ENCODE assay signal across 18 cellular contexts in genomic region chr7:75968561-75969001, GRCh38. TPM values are rescaled to one million over a fixed set of nuclear protein-coding genes. Genes with fewer than 3 reads are reported as not detected.
DNase-seq lines count a peak whose midpoint lies in the region; ATAC-seq, FAIRE-seq and TF ChIP-seq lines count a peak whose summit lies in the region.
"Had no signal": no experiment of that assay in that cellular context is flagged by ENCODE, and none has a peak within 500 bp of the region (broad histone marks: within the 10 kb centered on the region; RNA-seq: fewer than 3 reads in every experiment).

No MANE protein-coding gene starts in this region.

- H3K9me3 ChIP-seq in gastroesophageal sphincter (no peaks in the 10 kb centered on the region), muscle layer of duodenum (ENCODE audit: control insufficient read depth in 1 of 2, low read length in 2 of 2) (no peaks in the 10 kb centered on the region), subcutaneous abdominal adipose tissue (ENCODE audit: control insufficient read depth in 5 of 5, low read length in 5 of 5) (no peaks in the 10 kb centered on the region)
- H3K9me3 ChIP-seq: mucosa of descending colon had no signal

- H3K4me3 ChIP-seq in gastroesophageal sphincter: peak overlapping the region in 1 of 2 donors; percentile 10
- peak overlapping the region in 1 of 2 donors; percentile 7 for H3K4me3 ChIP-seq in muscle layer of duodenum (ENCODE audit: low read depth in 1 of 2, low read length in 2 of 2)
- H3K4me3 ChIP-seq in subcutaneous abdominal adipose tissue (ENCODE audit: low read depth in 1 of 5, low read length in 5 of 5): peak overlapping the region in 2 of 5 donors; percentile 25 to 27
- H3K4me3 ChIP-seq: mucosa of descending colon had no signal

- H3K27me3 ChIP-seq in gastroesophageal sphincter (no peaks in the 10 kb centered on the region), muscle layer of duodenum (ENCODE audit: low read depth, low read length) (no peaks in the 10 kb centered on the region), subcutaneous abdominal adipose tissue (ENCODE audit: control insufficient read depth in 5 of 5, insufficient read depth in 4 of 5, low read length in 5 of 5) (no peaks in the 10 kb centered on the region)

- WGBS in gastroesophageal sphincter (ENCODE audit: low coverage in 1 of 2), 2 donors: 60 to 80% methylated on average over 1 to 2 of the region's 12 CpGs

- H3K36me3 ChIP-seq in gastroesophageal sphincter: peaks cover 0 to 23% of the 10 kb centered on the region in 2 donors
- peaks cover 3 to 4% of the 10 kb centered on the region in 2 donors for H3K36me3 ChIP-seq in muscle layer of duodenum (ENCODE audit: control insufficient read depth in 1 of 2, insufficient read depth in 2 of 2, low read length in 2 of 2)
- peaks cover 0 to 25% (median 5%) of the 10 kb centered on the region in 5 donors for H3K36me3 ChIP-seq in subcutaneous abdominal adipose tissue (ENCODE audit: control insufficient read depth in 5 of 5, insufficient read depth in 5 of 5, low read length in 5 of 5)

- ATAC-seq in gastroesophageal sphincter: no peak
- ATAC-seq in HG03520 (IDR thresholded peaks at IDR 0.05; ENCODE audit: unreplicated experiment): no peak
- ATAC-seq: Panc1 had no signal

- no peak for TF ChIP-seq POLR2A in gastroesophageal sphincter (IDR thresholded peaks at IDR 0.05)

- H3K4me1 ChIP-seq in gastroesophageal sphincter (peaks cover 0 to 77% (median 43%) of the 10 kb centered on the region in 3 donors), muscle layer of duodenum (ENCODE audit: control insufficient read depth in 1 of 2, insufficient read depth in 2 of 2, low read length in 2 of 2) (peaks cover 27 to 57% of the 10 kb centered on the region in 2 donors), subcutaneous abdominal adipose tissue (ENCODE audit: control insufficient read depth in 5 of 5, insufficient read depth in 5 of 5, low read length in 5 of 5) (peaks cover 31 to 68% (median 65%) of the 10 kb centered on the region in 5 donors)

- CTCF ChIA-PET in RWPE1 (lab: Yijun Ruan, JAX): interaction anchor here (0.6 kb wide), 1 partner anchor 29 kb away, joined by 4 read pairs; no protein-coding TSS in a partner anchor

- TF ChIP-seq CTCF in RWPE1 (conservative IDR thresholded peaks at IDR 0.05; ENCODE audit: low read depth): no peak
- TF ChIP-seq CTCF in gastroesophageal sphincter (IDR thresholded peaks at IDR 0.05): no peak

- H3K27ac ChIP-seq in RWPE1 (peak overlapping the region; percentile 1; the same call in 1 of the 2 replicates), gastroesophageal sphincter (peak overlapping the region in 3 of 4 donors; percentile 84 to 88 (median 87)), muscle layer of duodenum (ENCODE audit: low read length) (peak overlapping the region; percentile 56), subcutaneous abdominal adipose tissue (ENCODE audit: low read depth, low read length) (peak overlapping the region; percentile 70)
- H3K27ac ChIP-seq: WERI-Rb-1 had no signal

- no peaks in the 10 kb centered on the region for H3K4me1 Mint-ChIP-seq in activated T-helper 2 cell treated with anti-CD3 and anti-CD28 coated beads, Interferon-gamma antibody, Interleukin-2, Interleukin-4, amounts not matched to agents 10 μg/mL and 5 μg/mL and 100 μg/mL, durations not matched to agents 14 hours and 24 hours and 36 hours (ENCODE audit: low read depth)
- H3K4me1 Mint-ChIP-seq: B cell, immature natural killer cell had no signal

- no peak for FAIRE-seq in frontal cortex (lab: Jason Lieb, UNC)

- DNase-seq in RWPE1 (ENCODE audit: low spot score) (no peak), frontal cortex (ENCODE audit: low spot score in 2 of 2) (no peak), GM19238 (ENCODE audit: insufficient read length, low spot score) (no peak)
- DNase-seq in activated T-helper 2 cell treated with anti-CD3 and anti-CD28 coated beads, Interferon-gamma antibody, Interleukin-2, Interleukin-4, amounts not matched to agents 10 μg/mL and 5 μg/mL and 100 μg/mL, durations not matched to agents 14 hours and 24 hours and 36 hours (ENCODE audit: low spot score): no peak
- DNase-seq: activated gamma-delta T cell; immature natural killer cell; mucosa of descending colon; NCI-H187 treated with DMSO at 0.1 percent for 48 hours; NCI-H526; stimulated activated CD4-positive, alpha-beta T cell treated with anti-CD3 and anti-CD28 coated beads, Interleukin-1b, Interleukin-23, amount 100 ng/mL, for 48 hours; trophoblast cell; WERI-Rb-1 had no signal

- peaks cover 7% of the 10 kb centered on the region for H3K36me3 Mint-ChIP-seq in activated T-helper 2 cell treated with anti-CD3 and anti-CD28 coated beads, Interferon-gamma antibody, Interleukin-2, Interleukin-4, amounts not matched to agents 10 μg/mL and 5 μg/mL and 100 μg/mL, durations not matched to agents 14 hours and 24 hours and 36 hours (ENCODE audit: low read depth)

- POLR2A ChIA-PET in RWPE1 (lab: Yijun Ruan, JAX; ENCODE audit: low non-redundant PET): no interaction called here

- no peaks in the 10 kb centered on the region for H3K27me3 Mint-ChIP-seq in activated T-helper 2 cell treated with anti-CD3 and anti-CD28 coated beads, Interferon-gamma antibody, Interleukin-2, Interleukin-4, amounts not matched to agents 10 μg/mL and 5 μg/mL and 100 μg/mL, durations not matched to agents 14 hours and 24 hours and 36 hours (ENCODE audit: low read depth)
- H3K27me3 Mint-ChIP-seq: B cell had no signal

- no peak for TF ChIP-seq EP300 in gastroesophageal sphincter (IDR thresholded peaks at IDR 0.05)

- peak overlapping the region in 2 of 5 donors; percentile 6 to 41 for H3K9ac ChIP-seq in subcutaneous abdominal adipose tissue (ENCODE audit: low read length in 5 of 5)

- intact Hi-C loops in activated T-helper 2 cell treated with anti-CD3 and anti-CD28 coated beads, Interferon-gamma antibody, Interleukin-2, Interleukin-4, amounts not matched to agents 10 μg/mL and 5 μg/mL and 100 μg/mL, durations not matched to agents 14 hours and 24 hours and 36 hours (cut with micrococcal nuclease): no loop called here

- H3K9me3 Mint-ChIP-seq in activated T-helper 2 cell treated with anti-CD3 and anti-CD28 coated beads, Interferon-gamma antibody, Interleukin-2, Interleukin-4, amounts not matched to agents 10 μg/mL and 5 μg/mL and 100 μg/mL, durations not matched to agents 14 hours and 24 hours and 36 hours: no peaks in the 10 kb centered on the region
- H3K9me3 Mint-ChIP-seq: immature natural killer cell had no signal

- H3K27ac Mint-ChIP-seq in activated T-helper 2 cell treated with anti-CD3 and anti-CD28 coated beads, Interferon-gamma antibody, Interleukin-2, Interleukin-4, amounts not matched to agents 10 μg/mL and 5 μg/mL and 100 μg/mL, durations not matched to agents 14 hours and 24 hours and 36 hours: no peak overlapping the region
- H3K27ac Mint-ChIP-seq: B cell, immature natural killer cell had no signal

- H3K4me3 Mint-ChIP-seq in activated T-helper 2 cell treated with anti-CD3 and anti-CD28 coated beads, Interferon-gamma antibody, Interleukin-2, Interleukin-4, amounts not matched to agents 10 μg/mL and 5 μg/mL and 100 μg/mL, durations not matched to agents 14 hours and 24 hours and 36 hours (ENCODE audit: low read depth): no peak overlapping the region
- H3K4me3 Mint-ChIP-seq: B cell, immature natural killer cell had no signal

RNA-seq across cellular contexts. Expression of gene TMEM120A, which starts 25.8 kb away (rescaled TPM):
- total RNA-seq in gastroesophageal sphincter: 10 to 100 TPM in 3 of 4 donors, 1 to 10 TPM in 1; 6.2 to 32.4 (median 29.0) TPM
- 26.1 TPM for total RNA-seq in frontal cortex
- 62.4 and 63.7 TPM in 2 replicates for total RNA-seq in activated T-helper 2 cell treated with anti-CD3 and anti-CD28 coated beads, Interferon-gamma antibody, Interleukin-2, Interleukin-4, amounts not matched to agents 10 μg/mL and 5 μg/mL and 100 μg/mL, durations not matched to agents 14 hours and 24 hours and 36 hours

RNA-seq across cellular contexts. Expression of gene POR, which starts 53.6 kb away (rescaled TPM):
- total RNA-seq in gastroesophageal sphincter (10 to 100 TPM; 31.5 to 54.3 (median 47.7) TPM), frontal cortex (67.3 TPM)
- total RNA-seq in activated T-helper 2 cell treated with anti-CD3 and anti-CD28 coated beads, Interferon-gamma antibody, Interleukin-2, Interleukin-4, amounts not matched to agents 10 μg/mL and 5 μg/mL and 100 μg/mL, durations not matched to agents 14 hours and 24 hours and 36 hours: 105 and 106 TPM in 2 replicates

Comparison
In these comparisons a context has a peak if more than half of its experiments do, and no peak if none do; other contexts are left out.
1. H3K27ac ChIP-seq: peak in every context shown above with its lines; median percentile 87 in gastroesophageal sphincter; 70 in subcutaneous abdominal adipose tissue; 56 in muscle layer of duodenum; 1 in RWPE1.